1 cellular context compared by ENCODE assay signal in genomic region chr15:56733131-56734012, GRCh38.
TF ChIP-seq lines count a peak whose summit lies in the region.

TSS of gene ZNF280D (minus strand) at chr15:56733509. CDS start at chr15:56707109, 26,400 bp downstream.

TF ChIP-seq in K562, 482 proteins besides CTCF, POLR2A, EP300 and RAD21 (continued from another document and continues in another):
- TF ChIP-seq ZNF609 (CRISPR knock-in tag; IDR thresholded peaks at IDR 0.05; ENCODE audit: borderline replicate concordance) (peak; percentile 89; the same call in 1 of the 2 replicates), HMG20B (CRISPR knock-in tag; IDR thresholded peaks at IDR 0.05) (no peak), ZNF12 (CRISPR knock-in tag; IDR thresholded peaks at IDR 0.05) (no peak), CEBPB (tag; IDR thresholded peaks at IDR 0.05) (no peak), HNRNPK (IDR thresholded peaks at IDR 0.05; ENCODE audit: low read depth, low read length, poor library complexity, severe bottlenecking) (no peak), E2F1 (CRISPR knock-in tag; IDR thresholded peaks at IDR 0.05) (peak; percentile 95), TCF7 (IDR thresholded peaks at IDR 0.05; ENCODE audit: borderline replicate concordance) (peak; percentile 53; the same call in 1 of the 2 replicates), POLR2H (tag; IDR thresholded peaks at IDR 0.05; ENCODE audit: low read depth) (peak; percentile 70), ZNF586 (CRISPR knock-in tag; conservative IDR thresholded peaks at IDR 0.05) (peak; percentile 62; the same call in 1 of the 2 replicates), ATF3 (IDR thresholded peaks at IDR 0.05) (no peak), ATF3 (CRISPR knock-in tag; conservative IDR thresholded peaks at IDR 0.05) (peak; percentile 80), ZFP91 (CRISPR knock-in tag; IDR thresholded peaks at IDR 0.05) (peak; percentile 79; the same call in 1 of the 2 replicates), ZNF3 (CRISPR knock-in tag; IDR thresholded peaks at IDR 0.05) (no peak), HDAC3 (IDR thresholded peaks at IDR 0.05; ENCODE audit: borderline replicate concordance, partially characterized antibody) (no peak), STAT5A (IDR thresholded peaks at IDR 0.05; ENCODE audit: borderline replicate concordance, low read length) (peak; percentile 34; the same call in 1 of the 2 replicates), ZBTB17 (CRISPR knock-in tag; IDR thresholded peaks at IDR 0.05) (peak; percentile 93), C11orf30 (IDR thresholded peaks at IDR 0.05; ENCODE audit: low read depth) (no peak), SRSF9 (IDR thresholded peaks at IDR 0.05; ENCODE audit: borderline replicate concordance, low read depth, low read length) (no peak), THAP12 (CRISPR knock-in tag; IDR thresholded peaks at IDR 0.05) (peak; percentile 58; the same call in 1 of the 2 replicates), NFXL1 (CRISPR knock-in tag; IDR thresholded peaks at IDR 0.05) (peak; percentile 57; the same call in 1 of the 2 replicates), ATF1 (CRISPR knock-in tag; IDR thresholded peaks at IDR 0.05) (peak; percentile 42; the same call in 1 of the 2 replicates), ATF1 (tag; IDR thresholded peaks at IDR 0.05) (peak; percentile 87), ZBTB9 (CRISPR knock-in tag; IDR thresholded peaks at IDR 0.05) (peak; percentile 94), EP400 (IDR thresholded peaks at IDR 0.05) (peak; percentile 71; the same call in 1 of the 2 replicates), MXI1 (IDR thresholded peaks at IDR 0.05; ENCODE audit: low read depth, low read length) (no peak), USF1 (CRISPR knock-in tag; IDR thresholded peaks at IDR 0.05) (peak; percentile 49; the same call in 1 of the 2 replicates), AFF1 (IDR thresholded peaks at IDR 0.05; ENCODE audit: low read depth in 1 of 2, partially characterized antibody in 2 of 2) (no peak), ZNF644 (tag; IDR thresholded peaks at IDR 0.05; ENCODE audit: low read depth) (peak; percentile 84), ZNF146 (CRISPR knock-in tag; IDR thresholded peaks at IDR 0.05; ENCODE audit: unreplicated experiment) (no peak), POU5F1 (IDR thresholded peaks at IDR 0.05; ENCODE audit: borderline replicate concordance, low read depth, low read length, partially characterized antibody) (no peak), HBP1 (CRISPR knock-in tag; IDR thresholded peaks at IDR 0.05) (no peak), FOXA1 (IDR thresholded peaks at IDR 0.05; ENCODE audit: borderline replicate concordance) (no peak), RFX7 (CRISPR knock-in tag; IDR thresholded peaks at IDR 0.05) (no peak), RBM25 (IDR thresholded peaks at IDR 0.05; ENCODE audit: low read depth, low read length, severe bottlenecking) (peak; percentile 55), ZKSCAN1 (IDR thresholded peaks at IDR 0.05; ENCODE audit: low read depth, low read length) (peak; percentile 11), FIP1L1 (IDR thresholded peaks at IDR 0.05; ENCODE audit: low read depth, low read length, poor library complexity, severe bottlenecking) (peak; percentile 93), KHSRP (IDR thresholded peaks at IDR 0.05) (no peak), PURB (CRISPR knock-in tag; IDR thresholded peaks at IDR 0.05; ENCODE audit: low read depth) (no peak), TEAD4 (IDR thresholded peaks at IDR 0.05; ENCODE audit: low read length) (peak; percentile 49), TEAD4 (CRISPR knock-in tag; IDR thresholded peaks at IDR 0.05; ENCODE audit: borderline replicate concordance) (peak; percentile 98), ATF2 (CRISPR knock-in tag; IDR thresholded peaks at IDR 0.05) (peak; percentile 87; the same call in 1 of the 2 replicates)
